ENCODE assay signal across 8 cellular contexts in the genomic region with DNA sequence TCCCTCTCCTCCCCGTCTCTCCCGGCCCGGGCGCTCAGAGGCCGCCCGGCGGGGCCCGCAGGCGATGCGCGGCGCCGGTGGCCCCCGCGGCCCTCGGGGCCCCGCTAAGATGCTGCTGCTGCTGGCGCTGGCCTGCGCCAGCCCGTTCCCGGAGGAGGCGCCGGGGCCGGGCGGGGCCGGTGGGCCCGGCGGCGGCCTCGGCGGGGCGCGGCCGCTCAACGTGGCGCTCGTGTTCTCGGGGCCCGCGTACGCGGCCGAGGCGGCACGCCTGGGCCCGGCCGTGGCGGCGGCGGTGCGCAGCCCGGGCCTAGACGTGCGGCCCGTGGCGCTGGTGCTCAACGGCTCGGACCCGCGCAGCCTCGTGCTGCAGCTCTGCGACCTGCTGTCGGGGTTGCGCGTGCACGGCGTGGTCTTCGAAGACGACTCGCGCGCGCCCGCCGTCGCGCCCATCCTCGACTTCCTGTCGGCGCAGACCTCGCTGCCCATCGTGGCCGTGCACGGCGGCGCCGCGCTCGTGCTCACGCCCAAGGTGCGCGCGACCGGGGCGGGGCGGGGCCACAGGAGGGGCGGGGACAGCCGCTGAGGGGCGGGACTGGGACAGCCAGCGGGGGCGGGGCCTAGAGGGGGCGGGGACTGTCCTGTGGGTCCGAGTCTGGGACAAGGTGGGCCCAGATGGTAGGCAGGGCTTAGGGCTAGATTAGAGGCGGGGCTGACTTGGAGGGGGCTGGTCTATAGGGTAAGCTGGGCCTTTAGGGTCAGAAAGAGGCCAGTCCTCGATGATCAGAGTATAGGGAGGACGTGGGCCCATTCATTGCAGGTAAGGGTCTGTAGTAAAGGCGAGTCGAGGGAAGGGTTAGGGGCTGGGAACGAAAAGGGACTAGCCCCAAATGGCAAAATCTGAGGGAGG. TPM values are rescaled to one million over a fixed set of nuclear protein-coding genes. Genes with fewer than 3 reads are reported as not detected.
DNase-seq lines count a peak whose midpoint lies in the region; ATAC-seq and TF ChIP-seq lines count a peak whose summit lies in the region.

No MANE protein-coding gene starts in this region.

- DNase-seq in A673 (ENCODE audit: low spot score) (peak; percentile 93), KBM-7 (peak; percentile 81), SKM-1 (lab: John Stamatoyannopoulos, UW; ENCODE audit: unreplicated experiment) (peak; percentile 31), heart right ventricle (peak; percentile 52 to 82), sigmoid colon (peak; percentile 76), kidney glomerular epithelial cell (lab: John Stamatoyannopoulos, UW) (no peak)
- peak; percentile 82 to 87 for DNase-seq in activated naive CD4-positive, alpha-beta T cell treated with anti-CD3 and anti-CD28 coated beads, Interleukin-2, amount 50 U/mL, for 72 hours (ENCODE audit: low spot score in 2 of 2)

- peaks cover 65% of the 10 kb centered on the region for H3K4me1 ChIP-seq in A673 (ENCODE audit: insufficient read depth, low read length, poor library complexity, severe bottlenecking)
- peaks cover 0 to 39% (median 15%) of the 10 kb centered on the region in 9 donors for H3K4me1 ChIP-seq in heart right ventricle
- peaks cover 0 to 26% (median 22%) of the 10 kb centered on the region in 4 donors for H3K4me1 ChIP-seq in sigmoid colon

- CTCF ChIA-PET in A673 (lab: Charles Lee), result no interaction called here

- POLR2A ChIA-PET in A673 (lab: Charles Lee; ENCODE audit: low non-redundant PET), result no interaction called here

- no peak for TF ChIP-seq POLR2A in sigmoid colon (IDR thresholded peaks at IDR 0.05)

- H3K36me3 ChIP-seq in A673 (ENCODE audit: insufficient read depth, low read length, poor library complexity, severe bottlenecking) (no peaks in the 10 kb centered on the region), heart right ventricle (no peaks in the 10 kb centered on the region), sigmoid colon (no peaks in the 10 kb centered on the region)

- H3K36me3 Mint-ChIP-seq in activated naive CD4-positive, alpha-beta T cell treated with anti-CD3 and anti-CD28 coated beads, Interleukin-2, amount 50 U/mL, for 72 hours, result peaks cover 6 to 9% of the 10 kb centered on the region in 2 donors

- H3K4me3 ChIP-seq in A673 (ENCODE audit: low read depth, low read length, poor library complexity, severe bottlenecking) (peak overlapping the region; percentile 57), heart right ventricle (peak overlapping the region in 9 of 10 donors; percentile 10 to 48 (median 43)), sigmoid colon (peak overlapping the region in 3 of 4 donors; percentile 26 to 46 (median 36))

- peak overlapping the region in 1 of 2 donors; percentile 81 for H3K27ac Mint-ChIP-seq in activated naive CD4-positive, alpha-beta T cell treated with anti-CD3 and anti-CD28 coated beads, Interleukin-2, amount 50 U/mL, for 72 hours

- no TSS peak for BruUV-seq in A673 (replicated peaks; lab: Mats Ljungman, UMichigan)

- H3K9me3 ChIP-seq in A673 (ENCODE audit: low read depth, low read length, poor library complexity, severe bottlenecking) (no peaks in the 10 kb centered on the region), heart right ventricle (no peaks in the 10 kb centered on the region), sigmoid colon (no peaks in the 10 kb centered on the region)

- H3K27me3 ChIP-seq in A673 (replicated peaks; ENCODE audit: insufficient read depth, low read depth, low read length, poor library complexity), result no peaks in the 10 kb centered on the region
- peaks cover 25 to 57% (median 45%) of the 10 kb centered on the region in 7 donors for H3K27me3 ChIP-seq in heart right ventricle
- peaks cover 45 to 56% (median 50%) of the 10 kb centered on the region in 3 donors for H3K27me3 ChIP-seq in sigmoid colon

- intact Hi-C loops in A673 (cut with micrococcal nuclease; ENCODE audit: unreplicated experiment) (loop anchor here (5.0 kb wide), 1 partner anchor 76 kb away; a partner anchor contains a TSS), heart right ventricle (cut with DNase I) (no loop called here), sigmoid colon (cut with DNase I) (no loop called here)

- H3K9me3 Mint-ChIP-seq in activated naive CD4-positive, alpha-beta T cell treated with anti-CD3 and anti-CD28 coated beads, Interleukin-2, amount 50 U/mL, for 72 hours, result peaks cover 4 to 10% of the 10 kb centered on the region in 2 donors

- H3K27ac ChIP-seq in A673 (ENCODE audit: low read depth, low read length, poor library complexity, severe bottlenecking), result peak overlapping the region; percentile 81
- H3K27ac ChIP-seq in heart right ventricle, result peak overlapping the region in 4 of 10 donors; percentile 26 to 68 (median 44)
- peak overlapping the region in 1 of 4 donors; percentile 14 for H3K27ac ChIP-seq in sigmoid colon

- ATAC-seq in GM18867 (IDR thresholded peaks at IDR 0.05; ENCODE audit: unreplicated experiment) (peak; percentile 58), heart right ventricle (peak; percentile 44 to 78 (median 64))
- peak; percentile 74 to 83 for ATAC-seq in activated naive CD4-positive, alpha-beta T cell treated with anti-CD3 and anti-CD28 coated beads, Interleukin-2, amount 50 U/mL, for 72 hours

- no peak for TF ChIP-seq EP300 in sigmoid colon (IDR thresholded peaks at IDR 0.05)

- TF ChIP-seq CTCF in A673 (conservative IDR thresholded peaks at IDR 0.05; ENCODE audit: low read depth, low read length) (no peak), heart right ventricle (IDR thresholded peaks at IDR 0.05) (no peak), sigmoid colon (IDR thresholded peaks at IDR 0.05) (no peak)

- in situ Hi-C loops in KBM-7 (cut with MboI; ENCODE audit: low pct_unique_long_range_greater_than_20kb, low sequenced_read_pairs), result no loop called here

- 7 to 9% methylated on average over 60 to 109 of the region's 109 CpGs for WGBS in heart right ventricle, 2 donors
- WGBS in sigmoid colon, 2 donors, result 5% methylated on average over 109 of the region's 109 CpGs

RNA-seq across cellular contexts. Expression of a gene that starts 5.1 kb away (rescaled TPM):
- 10.4 and 11.4 TPM in 2 replicates for total RNA-seq in A673 (2021)
- under 1 TPM; 0.23 to 0.45 TPM for total RNA-seq in activated naive CD4-positive, alpha-beta T cell treated with anti-CD3 and anti-CD28 coated beads, Interleukin-2, amount 50 U/mL, for 72 hours
- total RNA-seq in heart right ventricle, result 1 to 10 TPM in 1 of 10 donors, under 1 TPM in 9; 0.04 to 1.0 (median 0.19) TPM
- polyA plus RNA-seq in heart right ventricle, result under 1 TPM; 0.22 to 0.23 TPM
- total RNA-seq in sigmoid colon, result under 1 TPM in 3 of 4 donors, not detected in 1; under 0.01 to 0.36 (median 0.16) TPM
- under 1 TPM in 1 of 3 donors, not detected in 2; 0.26 TPM for polyA plus RNA-seq in sigmoid colon

RNA-seq across cellular contexts. Expression of a gene that starts 7.2 kb away (rescaled TPM):
- 197 and 200 TPM in 2 replicates for total RNA-seq in A673 (2021)
- 100 to 1,000 TPM in 1 of 2 donors, 10 to 100 TPM in 1; 91.1 to 108 TPM for total RNA-seq in activated naive CD4-positive, alpha-beta T cell treated with anti-CD3 and anti-CD28 coated beads, Interleukin-2, amount 50 U/mL, for 72 hours
- total RNA-seq in heart right ventricle, result 10 to 100 TPM; 63.2 to 95.2 (median 73.2) TPM
- 10 to 100 TPM; 55.1 to 96.0 TPM for polyA plus RNA-seq in heart right ventricle
- 100 to 1,000 TPM in 1 of 4 donors, 10 to 100 TPM in 3; 61.5 to 109 (median 71.1) TPM for total RNA-seq in sigmoid colon
- 100 to 1,000 TPM in 1 of 3 donors, 10 to 100 TPM in 2; 74.7 to 195 (median 87.7) TPM for polyA plus RNA-seq in sigmoid colon

RNA-seq across cellular contexts. Expression of a gene that starts 34.4 kb away (rescaled TPM):
- total RNA-seq in A673 (2021) (0.50 TPM in 1 of 2 replicates, not detected in the other), heart right ventricle (not detected), sigmoid colon (not detected)
- total RNA-seq in activated naive CD4-positive, alpha-beta T cell treated with anti-CD3 and anti-CD28 coated beads, Interleukin-2, amount 50 U/mL, for 72 hours, result under 1 TPM in 1 of 2 donors, not detected in 1; 0.41 TPM
- polyA plus RNA-seq in heart right ventricle (not detected), sigmoid colon (under 1 TPM in 1 of 3 donors, not detected in 2; 0.25 TPM)

RNA-seq across cellular contexts. Expression of a gene that starts 34.8 kb away (rescaled TPM):
- total RNA-seq in A673 (2021), result 7.5 and 7.9 TPM in 2 replicates
- 10 to 100 TPM; 24.1 to 48.1 TPM for total RNA-seq in activated naive CD4-positive, alpha-beta T cell treated with anti-CD3 and anti-CD28 coated beads, Interleukin-2, amount 50 U/mL, for 72 hours
- 100 to 1,000 TPM in 1 of 10 donors, 10 to 100 TPM in 9; 51.8 to 110 (median 89.5) TPM for total RNA-seq in heart right ventricle
- polyA plus RNA-seq in heart right ventricle, result 10 to 100 TPM in 1 of 2 donors, 1 to 10 TPM in 1; 9.7 to 48.1 TPM
- total RNA-seq in sigmoid colon, result 1 to 10 TPM; 5.4 to 8.9 (median 6.8) TPM
- 1 to 10 TPM; 4.2 to 8.7 (median 5.4) TPM for polyA plus RNA-seq in sigmoid colon

RNA-seq across cellular contexts. Expression of a gene that starts 47.2 kb away (rescaled TPM):
- total RNA-seq in A673 (2021) (86.4 and 109 TPM in 2 replicates), heart right ventricle (10 to 100 TPM; 13.2 to 26.2 (median 17.0) TPM), sigmoid colon (10 to 100 TPM; 12.5 to 25.5 (median 17.6) TPM)
- total RNA-seq in activated naive CD4-positive, alpha-beta T cell treated with anti-CD3 and anti-CD28 coated beads, Interleukin-2, amount 50 U/mL, for 72 hours, result 10 to 100 TPM; 32.8 to 46.3 TPM
- polyA plus RNA-seq in heart right ventricle (10 to 100 TPM in 1 of 2 donors, 1 to 10 TPM in 1; 5.6 to 22.8 TPM), sigmoid colon (10 to 100 TPM in 1 of 3 donors, 1 to 10 TPM in 2; 7.8 to 21.5 (median 9.9) TPM)
